8 cellular contexts compared by ENCODE assay signal in genomic region chr19:33797821-33798633, GRCh38. TPM values are rescaled to one million over a fixed set of nuclear protein-coding genes. Genes with fewer than 3 reads are reported as not detected.
DNase-seq lines count a peak whose midpoint lies in the region; ATAC-seq, FAIRE-seq and TF ChIP-seq lines count a peak whose summit lies in the region.

No MANE protein-coding gene starts in this region.

- TF ChIP-seq CTCF in Calu3 (IDR thresholded peaks at IDR 0.05; ENCODE audit: unreplicated experiment) = no peak
- TF ChIP-seq CTCF in cardiac fibroblast (IDR thresholded peaks at IDR 0.05; ENCODE audit: low read depth, low read length) = no peak
- no peak for TF ChIP-seq CTCF in kidney (IDR thresholded peaks at IDR 0.05; ENCODE audit: borderline replicate concordance, extremely low read depth, insufficient read depth)

- peak overlapping the region; percentile 9 to 63 for H3K27ac ChIP-seq in kidney (ENCODE audit: low read depth in 2 of 2, low read length in 2 of 2)

- no peaks in the 10 kb centered on the region for H3K36me3 ChIP-seq in kidney (ENCODE audit: control insufficient read depth in 1 of 2, insufficient read depth in 2 of 2, low read length in 2 of 2)

- no peak for FAIRE-seq in kidney (lab: Jason Lieb, UNC)

- intact Hi-C loops in Calu3 (cut with micrococcal nuclease; ENCODE audit: unreplicated experiment) (no loop called here), kidney (cut with DNase I) (no loop called here)

- peaks cover 6 to 11% of the 10 kb centered on the region in 2 donors for H3K4me1 ChIP-seq in kidney (ENCODE audit: control insufficient read depth in 1 of 2, insufficient read depth in 1 of 2, low read depth in 1 of 2, low read length in 2 of 2)

- peaks cover 6% of the 10 kb centered on the region for H3K27me3 Mint-ChIP-seq in Calu3 (ENCODE audit: unreplicated experiment)

- no peaks in the 10 kb centered on the region for H3K9me3 Mint-ChIP-seq in Calu3 (ENCODE audit: low read depth, unreplicated experiment)

- no peaks in the 10 kb centered on the region for H3K4me1 Mint-ChIP-seq in Calu3 (ENCODE audit: low read depth, unreplicated experiment)

- no peak overlapping the region for H3K9ac ChIP-seq in kidney (ENCODE audit: low read length in 2 of 2)

- DNase-seq in Calu3 (peak; percentile 22), NCI-H748 treated with DMSO at 0.1 percent for 48 hours (lab: John Stamatoyannopoulos, UW) (peak; percentile 64), cardiac fibroblast (ENCODE audit: low read depth in 2 of 2) (peak; percentile 51 to 66), kidney (peak; percentile 89), NCI-H1930 (lab: John Stamatoyannopoulos, UW) (no peak), T1000 (lab: John Stamatoyannopoulos, UW) (no peak)
- peak; percentile 32 for DNase-seq in stimulated activated naive CD8-positive, alpha-beta T cell treated with anti-CD3 and anti-CD28 coated beads, Interleukin-15, Interleukin-2, amounts not matched to agents 100 U/mL and 50 U/mL, for 24 hours

- no TSS peak for BruUV-seq in Calu3 (replicated peaks; lab: Mats Ljungman, UMichigan)

- H3K4me3 Mint-ChIP-seq in Calu3 (ENCODE audit: low read depth, unreplicated experiment) = peak overlapping the region; percentile 71

- H3K36me3 Mint-ChIP-seq in Calu3 (ENCODE audit: insufficient read depth, unreplicated experiment) = peaks cover 49% of the 10 kb centered on the region

- H3K27ac Mint-ChIP-seq in Calu3 (ENCODE audit: unreplicated experiment) = peak overlapping the region; percentile 23

- CTCF ChIA-PET in Calu3 (lab: Charles Lee) = interaction anchor here (0.6 kb wide), 1 partner anchor 632 kb away, joined by 7 read pairs; no protein-coding TSS in a partner anchor

- H3K9me3 ChIP-seq in kidney (ENCODE audit: control insufficient read depth in 1 of 2, low read length in 2 of 2) = no peaks in the 10 kb centered on the region

- no peak for ATAC-seq in stimulated activated naive CD8-positive, alpha-beta T cell treated with anti-CD3 and anti-CD28 coated beads, Interleukin-15, Interleukin-2, amounts not matched to agents 100 U/mL and 50 U/mL, for 24 hours
- ATAC-seq in HG03095 (IDR thresholded peaks at IDR 0.05; ENCODE audit: unreplicated experiment) = no peak

- peak overlapping the region; percentile 68 to 79 for H3K4me3 ChIP-seq in cardiac fibroblast (replicated peaks in 1 of 2; ENCODE audit: low read depth in 2 of 2, low read length in 2 of 2)
- peak overlapping the region; percentile 54 to 59 for H3K4me3 ChIP-seq in kidney (ENCODE audit: low read length in 2 of 2)

RNA-seq across cellular contexts. Expression of gene KCTD15, which starts 1.4 kb away (rescaled TPM):
- 12.5 and 18.6 TPM in 2 replicates for total RNA-seq in Calu3 (2022)
- total RNA-seq in kidney = 22.0 TPM
- polyA plus RNA-seq in kidney (ENCODE audit: insufficient read depth, low read depth, low replicate concordance) = 10.5 TPM

Comparison
In these comparisons a context has a peak if more than half of its experiments do, and no peak if none do; other contexts are left out.
1. DNase-seq: peak in Calu3 (single experiment), NCI-H748 treated with DMSO at 0.1 percent for 48 hours (single experiment), cardiac fibroblast (2 of 2), kidney (single experiment) and stimulated activated naive CD8-positive, alpha-beta T cell treated with anti-CD3 and anti-CD28 coated beads, Interleukin-15, Interleukin-2, amounts not matched to agents 100 U/mL and 50 U/mL, for 24 hours (single experiment); none in NCI-H1930 (0 of 2) and T1000 (single experiment).